Comparison of ENCODE assay signal across 22 cellular contexts in the genomic region with DNA sequence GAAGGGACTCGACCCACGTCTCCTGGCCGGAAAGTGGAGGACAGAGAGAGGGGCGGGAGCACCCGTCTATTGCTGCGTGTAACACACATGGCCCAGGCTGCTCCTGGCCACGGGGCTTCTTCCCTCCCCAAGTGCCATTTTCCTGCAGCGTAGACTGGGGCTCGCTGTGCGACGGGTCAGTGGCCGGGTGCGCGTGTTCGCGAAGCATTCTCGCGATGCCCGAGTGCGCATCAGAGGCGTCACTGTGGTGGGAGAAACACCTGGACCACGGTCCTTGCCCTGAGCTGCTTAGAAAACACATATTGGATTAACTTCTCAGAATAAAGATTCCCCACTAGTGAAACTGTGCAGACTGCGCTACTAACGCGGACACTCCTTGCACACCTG.
"Had no signal": no experiment of that assay in that cellular context is flagged by ENCODE, and none has a peak within 500 bp of the region (broad histone marks: within the 10 kb centered on the region; RNA-seq: fewer than 3 reads in every experiment).

No MANE protein-coding gene starts in this region.

- H2AFZ ChIP-seq: neural progenitor cell, parathyroid adenoma had no signal

- H3K4me3 ChIP-seq: esophagus squamous epithelium, gastroesophageal sphincter, left ventricle myocardium inferior, lower lobe of right lung, neural progenitor cell, psoas muscle, skin epidermis, tibial nerve had no signal

- H3K27ac Mint-ChIP-seq: dendritic cell treated with granulocyte-macrophage colony-stimulating factor and Interleukin-4, amounts not matched to agents 40 ng/mL and 50 ng/mL, for 4 days; memory B cell had no signal

- H3K27me3 ChIP-seq: esophagus squamous epithelium, gastroesophageal sphincter, neural progenitor cell, tibial nerve had no signal

- H3K36me3 ChIP-seq: left ventricle myocardium inferior, neural progenitor cell had no signal

- H3K4me2 ChIP-seq: neural progenitor cell had no signal

- H3K9ac ChIP-seq: neural progenitor cell, parathyroid adenoma had no signal

- H3K4me3 Mint-ChIP-seq: dendritic cell treated with granulocyte-macrophage colony-stimulating factor and Interleukin-4, amounts not matched to agents 40 ng/mL and 50 ng/mL, for 4 days; immature natural killer cell; memory B cell; natural killer cell treated with Interleukin-12 subunit alpha and Interleukin-12 subunit beta and Interleukin-15 and Interleukin-18, amount 100 ng/mL, for 72 hours; neural progenitor cell had no signal

- H3K4me1 Mint-ChIP-seq: immature natural killer cell, memory B cell had no signal

- DNase-seq: cerebellar nuclear complex; esophagus squamous epithelium; foreskin fibroblast; glutamatergic neuron; immature natural killer cell; left cardiac atrium; left ventricle myocardium inferior; midbrain; occipital lobe; psoas muscle; stimulated activated CD4-positive, alpha-beta T cell treated with anti-CD3 and anti-CD28 coated beads, Interleukin-12 subunit alpha, Interleukin-12 subunit beta, amount 100 ng/mL, for 4 hours; stimulated activated naive CD4-positive, alpha-beta T cell had no signal

- H3K9me3 Mint-ChIP-seq: dendritic cell treated with granulocyte-macrophage colony-stimulating factor and Interleukin-4, amounts not matched to agents 40 ng/mL and 50 ng/mL, for 4 days; immature natural killer cell; memory B cell; natural killer cell treated with Interleukin-12 subunit alpha and Interleukin-12 subunit beta and Interleukin-15 and Interleukin-18, amount 100 ng/mL, for 72 hours had no signal

- H3K9me3 ChIP-seq: esophagus squamous epithelium, gastroesophageal sphincter, left ventricle myocardium inferior, lower lobe of right lung, psoas muscle, tibial nerve had no signal

- H3K4me1 ChIP-seq: gastroesophageal sphincter, left ventricle myocardium inferior, lower lobe of right lung, neural progenitor cell, parathyroid adenoma, psoas muscle, tibial nerve had no signal

- ATAC-seq: gastroesophageal sphincter; left cardiac atrium; lower lobe of right lung; natural killer cell treated with Interleukin-12 subunit alpha and Interleukin-12 subunit beta and Interleukin-15 and Interleukin-18, amount 100 ng/mL, for 72 hours; psoas muscle; sciatic nerve had no signal

- H3K36me3 Mint-ChIP-seq: natural killer cell treated with Interleukin-12 subunit alpha and Interleukin-12 subunit beta and Interleukin-15 and Interleukin-18, amount 100 ng/mL, for 72 hours had no signal

- H3K27ac ChIP-seq: esophagus squamous epithelium, gastroesophageal sphincter, left ventricle myocardium inferior, lower lobe of right lung, neural progenitor cell, parathyroid adenoma, psoas muscle, skin epidermis, tibial nerve had no signal

- H3K27me3 Mint-ChIP-seq: dendritic cell treated with granulocyte-macrophage colony-stimulating factor and Interleukin-4, amounts not matched to agents 40 ng/mL and 50 ng/mL, for 4 days; memory B cell; natural killer cell treated with Interleukin-12 subunit alpha and Interleukin-12 subunit beta and Interleukin-15 and Interleukin-18, amount 100 ng/mL, for 72 hours had no signal
